ENCODE assay signal across 18 cellular contexts in the genomic region with DNA sequence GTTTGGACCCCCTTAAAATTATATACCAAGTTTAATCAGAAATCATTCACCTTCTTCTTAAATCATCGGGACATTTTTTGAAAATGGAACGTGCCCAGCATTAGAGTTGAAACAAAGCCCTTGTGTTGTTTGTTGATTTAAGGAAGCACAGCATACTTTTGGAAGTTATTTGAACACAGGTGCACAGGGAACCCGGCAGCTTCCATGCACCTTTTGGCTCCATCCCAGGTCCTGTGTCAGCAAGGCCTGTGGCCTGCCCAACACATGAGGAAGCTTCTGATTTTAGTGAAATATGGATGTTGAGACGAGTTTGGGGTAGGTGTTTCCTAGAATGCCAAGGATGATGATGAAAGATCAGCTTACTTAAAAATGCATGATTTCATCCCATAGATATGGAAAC.
DNase-seq lines count a peak whose midpoint lies in the region; TF ChIP-seq lines count a peak whose summit lies in the region.
"Had no signal": no experiment of that assay in that cellular context is flagged by ENCODE, and none has a peak within 500 bp of the region (broad histone marks: within the 10 kb centered on the region; RNA-seq: fewer than 3 reads in every experiment).

No MANE protein-coding gene starts in this region.

- H3K4me3 Mint-ChIP-seq in CD14-positive monocyte = peak overlapping the region in 1 of 2 donors; percentile 51
- H3K4me3 Mint-ChIP-seq: CD8-positive, alpha-beta memory T cell; T-helper 17 cell had no signal

- peaks cover 0 to 3% (median 2%) of the 10 kb centered on the region in 7 donors for H3K9me3 Mint-ChIP-seq in CD14-positive monocyte

- H3K27ac ChIP-seq in neutrophil = peak overlapping the region; percentile 70
- H3K27ac ChIP-seq: 22Rv1, KMS-11 had no signal

- H3K27ac Mint-ChIP-seq in CD14-positive monocyte = peak overlapping the region; percentile 43 to 98 (median 90)
- H3K27ac Mint-ChIP-seq: T-helper 17 cell had no signal

- peaks cover 17% of the 10 kb centered on the region for H3K27me3 ChIP-seq in neutrophil
- H3K27me3 ChIP-seq in MG63 = no peaks in the 10 kb centered on the region
- H3K27me3 ChIP-seq: BE2C had no signal

- H3K36me3 Mint-ChIP-seq in CD14-positive monocyte = no peaks in the 10 kb centered on the region

- no peak for TF ChIP-seq CTCF in CD14-positive monocyte (IDR thresholded peaks at IDR 0.05)
- no peak for TF ChIP-seq CTCF in neutrophil (IDR thresholded peaks at IDR 0.05)

- H3K36me3 ChIP-seq in neutrophil (no peaks in the 10 kb centered on the region), MG63 (no peaks in the 10 kb centered on the region)
- H3K36me3 ChIP-seq: BE2C had no signal

- intact Hi-C loops in CD14-positive monocyte (cut with micrococcal nuclease) = no loop called here

- H3K4me1 Mint-ChIP-seq in CD14-positive monocyte = peaks cover 27% of the 10 kb centered on the region
- H3K4me1 Mint-ChIP-seq: T-helper 17 cell had no signal

- peaks cover 28 to 33% of the 10 kb centered on the region in 2 experiments for H3K4me1 ChIP-seq in neutrophil (ENCODE audit: control insufficient read depth in 1 of 2, insufficient read depth in 1 of 2, low read depth in 1 of 2, low read length in 1 of 2)
- H3K4me1 ChIP-seq: BE2C had no signal

- DNase-seq in DMS153 treated with DMSO at 0.1 percent for 48 hours (lab: John Stamatoyannopoulos, UW; ENCODE audit: unreplicated experiment) (peak; percentile 11), DMS153 (lab: John Stamatoyannopoulos, UW) (no peak), CD14-positive monocyte (ENCODE audit: low spot score) (no peak), NCI-H69 (lab: John Stamatoyannopoulos, UW) (peak; percentile 0), COR-L47 (lab: John Stamatoyannopoulos, UW) (no peak), MG63 (no peak), T-helper 1 cell (no peak)
- DNase-seq: BE2C; EL; NCI-H1694 treated with DMSO at 0.1 percent for 48 hours; NCI-H510A; NK-92 treated with Interleukin-12 subunit alpha and Interleukin-12 subunit beta, amount 100 ng/mL, for 24 hours; SIG-M5; T-helper 17 cell had no signal

- H3K27me3 Mint-ChIP-seq in CD14-positive monocyte (ENCODE audit: low read depth in 3 of 3) = no peaks in the 10 kb centered on the region
- H3K27me3 Mint-ChIP-seq: CD8-positive, alpha-beta memory T cell had no signal

- H3K9me3 ChIP-seq in neutrophil (no peaks in the 10 kb centered on the region), MG63 (no peaks in the 10 kb centered on the region)
- H3K9me3 ChIP-seq: BE2C had no signal

- no peak overlapping the region for H3K4me3 ChIP-seq in neutrophil (ENCODE audit: low read depth in 1 of 2, low read length in 1 of 2)
- no peak overlapping the region for H3K4me3 ChIP-seq in MG63

Comparison
In these comparisons a context has a peak if more than half of its experiments do, and no peak if none do; other contexts are left out.
1. DNase-seq: peak in DMS153 treated with DMSO at 0.1 percent for 48 hours (single experiment) and NCI-H69 (single experiment); none in DMS153 (single experiment), CD14-positive monocyte (single experiment), COR-L47 (single experiment), MG63 (single experiment) and T-helper 1 cell (0 of 5).